Comparison of ENCODE assay signal across 6 cellular contexts in the genomic region with DNA sequence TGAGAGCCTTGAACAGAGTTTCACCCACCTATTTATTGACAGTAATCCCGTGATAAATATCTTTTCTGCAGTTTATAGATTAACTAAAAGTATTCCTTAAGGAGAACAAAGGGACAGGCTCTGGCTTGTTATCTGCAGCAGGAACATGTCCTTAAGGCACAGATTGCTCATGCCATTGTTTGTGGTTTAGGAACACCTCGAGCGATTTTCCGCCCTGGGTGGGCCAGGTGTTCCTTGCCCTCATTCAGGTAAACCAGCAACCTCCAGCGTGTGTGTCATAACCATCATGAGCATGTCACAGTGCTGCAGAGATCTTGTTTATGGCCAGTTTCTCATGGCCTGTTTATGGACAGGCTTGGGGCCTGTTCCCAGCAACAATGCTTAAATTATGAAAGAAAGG. TPM values are rescaled to one million over a fixed set of nuclear protein-coding genes. Genes with fewer than 3 reads are reported as not detected.
"Had no signal": no experiment of that assay in that cellular context is flagged by ENCODE, and none has a peak within 500 bp of the region (broad histone marks: within the 10 kb centered on the region; RNA-seq: fewer than 3 reads in every experiment).

No MANE protein-coding gene starts in this region.

RNA-seq across cellular contexts. Expression of a gene that starts 6.6 kb away (rescaled TPM):
- total RNA-seq: activated B cell treated with CpG ODN at 0.5 μM for 24 hours, K562, M059J, OCI-LY7, PC-9, SK-MEL-5 had no signal
- polyA plus RNA-seq: K562 had no signal

RNA-seq across cellular contexts. Expression of a gene that starts 57.6 kb away (rescaled TPM):
- total RNA-seq: activated B cell treated with CpG ODN at 0.5 μM for 24 hours, M059J, OCI-LY7, PC-9, SK-MEL-5 had no signal
- polyA plus RNA-seq: K562 had no signal
